In the genomic region with DNA sequence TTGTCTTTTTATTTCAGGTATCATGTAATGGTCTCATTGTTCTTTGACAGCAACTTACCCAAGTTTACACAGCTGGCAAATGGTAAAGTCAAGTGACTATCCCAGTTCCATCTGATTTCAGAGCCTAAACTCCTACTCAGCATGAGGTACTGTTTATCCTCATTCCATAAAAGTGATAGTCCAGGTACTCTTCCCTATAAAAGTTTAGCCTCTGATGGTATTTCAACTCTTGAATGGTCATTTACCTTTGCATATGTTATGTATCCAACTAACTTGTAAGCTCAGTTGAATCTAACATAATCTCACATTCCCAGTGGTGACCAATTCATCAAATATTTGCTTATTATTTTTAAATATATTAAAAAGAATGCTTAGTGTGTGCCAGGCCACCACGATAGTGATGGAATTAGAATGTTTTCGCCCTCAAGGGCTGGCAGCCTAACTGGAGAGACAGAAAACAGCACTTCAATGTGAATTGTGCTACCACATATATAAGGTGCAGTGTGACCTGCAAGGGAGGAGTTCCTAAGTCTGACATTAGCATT, we compare ENCODE assay signal across 24 cellular contexts.
DNase-seq lines count a peak whose midpoint lies in the region; ATAC-seq and TF ChIP-seq lines count a peak whose summit lies in the region.
"Had no signal": no experiment of that assay in that cellular context is flagged by ENCODE, and none has a peak within 500 bp of the region (broad histone marks: within the 10 kb centered on the region; RNA-seq: fewer than 3 reads in every experiment).

No MANE protein-coding gene starts in this region.

- H3K9me3 ChIP-seq in ascending aorta, result no peaks in the 10 kb centered on the region
- no peaks in the 10 kb centered on the region for H3K9me3 ChIP-seq in suprapubic skin
- H3K9me3 ChIP-seq: MG63, testis had no signal

- intact Hi-C loops in ascending aorta (cut with DNase I), result loop anchor here (10.0 kb wide), 1 partner anchor 327 kb away; the partner anchor contains the start of gene PTGER3

- TF ChIP-seq POLR2A in suprapubic skin (IDR thresholded peaks at IDR 0.05), result no peak

- no peaks in the 10 kb centered on the region for H3K36me3 ChIP-seq in ascending aorta
- H3K36me3 ChIP-seq in rectal smooth muscle tissue (ENCODE audit: control insufficient read depth, insufficient read depth, low read length), result no peaks in the 10 kb centered on the region
- H3K36me3 ChIP-seq in suprapubic skin, result no peaks in the 10 kb centered on the region
- H3K36me3 ChIP-seq: left ventricle myocardium inferior, MG63 had no signal

- peaks cover 3 to 14% of the 10 kb centered on the region in 2 donors for H3K4me1 ChIP-seq in ascending aorta
- H3K4me1 ChIP-seq in rectal smooth muscle tissue (ENCODE audit: control insufficient read depth, insufficient read depth, low read length), result peaks cover 9% of the 10 kb centered on the region
- H3K4me1 ChIP-seq in suprapubic skin, result no peaks in the 10 kb centered on the region
- H3K4me1 ChIP-seq: testis had no signal

- no peak overlapping the region for H3K9ac ChIP-seq in rectal smooth muscle tissue (ENCODE audit: low read length)

- 19% methylated on average over 2 of the region's 2 CpGs for WGBS in suprapubic skin

- H3K4me3 ChIP-seq in LNCaP clone FGC (ENCODE audit: low read depth, low read length) (no peak overlapping the region), ascending aorta (no peak overlapping the region), rectal smooth muscle tissue (ENCODE audit: low read length) (no peak overlapping the region), suprapubic skin (no peak overlapping the region)
- H3K4me3 ChIP-seq: left ventricle myocardium inferior, MG63, testis had no signal

- TF ChIP-seq EP300 in suprapubic skin (IDR thresholded peaks at IDR 0.05), result no peak

- no peaks in the 10 kb centered on the region for H3K27me3 ChIP-seq in ascending aorta
- H3K27me3 ChIP-seq in rectal smooth muscle tissue (ENCODE audit: control insufficient read depth, insufficient read depth, low read length), result no peaks in the 10 kb centered on the region
- no peaks in the 10 kb centered on the region for H3K27me3 ChIP-seq in suprapubic skin
- H3K27me3 ChIP-seq: MG63, testis had no signal

- no peak for ATAC-seq in HG03139 (IDR thresholded peaks at IDR 0.05; ENCODE audit: unreplicated experiment)
- ATAC-seq: activated CD8-positive, alpha-beta T cell treated with anti-CD3 and anti-CD28 coated beads for 36 hours; naive thymus-derived CD8-positive, alpha-beta T cell; PC-3; stimulated activated naive B cell treated with anti-CD40 and anti-IgM and Interleukin-4, amounts not matched to agents 10 μg/mL and 1 μg/mL and 100 μg/mL, for 72 hours had no signal

- DNase-seq in DMS53 (lab: John Stamatoyannopoulos, UW) (peak; percentile 77), LNCaP clone FGC (ENCODE audit: low read depth) (peak; percentile 71), ascending aorta (ENCODE audit: low spot score in 2 of 2) (no peak), suprapubic skin (ENCODE audit: low spot score in 2 of 2) (no peak), putamen (ENCODE audit: low spot score) (no peak)
- DNase-seq in NK-92 treated with Interleukin-12 subunit alpha and Interleukin-12 subunit beta, amount 100 ng/mL, for 24 hours (lab: John Stamatoyannopoulos, UW), result no peak
- DNase-seq: activated CD4-positive, CD25-positive, alpha-beta regulatory T cell treated with anti-CD3 and anti-CD28 coated beads, Interleukin-2, amount 50 U/mL, for 72 hours; activated CD8-positive, alpha-beta T cell treated with anti-CD3 and anti-CD28 coated beads for 36 hours; activated effector memory CD4-positive, alpha-beta T cell treated with anti-CD3 and anti-CD28 coated beads, Interleukin-2, amount 50 U/mL, for 16 hours; effector CD8-positive, alpha-beta T cell; hypothalamus; left ventricle myocardium inferior; MG63; naive thymus-derived CD8-positive, alpha-beta T cell; occipital lobe; PC-3; right cardiac atrium; Right ventricle myocardium superior; stimulated activated CD4-positive, alpha-beta T cell treated with anti-CD3 and anti-CD28 coated beads, Interleukin-12 subunit alpha, Interleukin-12 subunit beta, amount 100 ng/mL, for 4 hours; stimulated activated CD4-positive, alpha-beta T cell treated with anti-CD3 and anti-CD28 coated beads, Interleukin-4, amount 100 ng/mL, for 24 hours; stimulated activated naive B cell treated with anti-CD40 and anti-IgM and Interleukin-4, amounts not matched to agents 10 μg/mL and 1 μg/mL and 100 μg/mL, for 72 hours; testis had no signal

- H3K27ac ChIP-seq in ascending aorta, result peak overlapping the region; percentile 47 to 50
- H3K27ac ChIP-seq in rectal smooth muscle tissue (ENCODE audit: low read depth, low read length), result peak overlapping the region; percentile 0
- no peak overlapping the region for H3K27ac ChIP-seq in suprapubic skin
- H3K27ac ChIP-seq: left ventricle myocardium inferior, testis had no signal

- no peak for TF ChIP-seq CTCF in LNCaP clone FGC (IDR thresholded peaks at IDR 0.05; ENCODE audit: control insufficient read depth, extremely low read depth, insufficient read depth)
- TF ChIP-seq CTCF in ascending aorta (IDR thresholded peaks at IDR 0.05), result no peak
- TF ChIP-seq CTCF in suprapubic skin (IDR thresholded peaks at IDR 0.05), result no peak

Comparison
In these comparisons a context has a peak if more than half of its experiments do, and no peak if none do; other contexts are left out.
1. DNase-seq: peak in DMS53 (single experiment) and LNCaP clone FGC (single experiment); none in ascending aorta (0 of 2), NK-92 treated with Interleukin-12 subunit alpha and Interleukin-12 subunit beta, amount 100 ng/mL, for 24 hours (single experiment), suprapubic skin (0 of 2) and putamen (single experiment).